8 cellular contexts compared by ENCODE assay signal in the genomic region with DNA sequence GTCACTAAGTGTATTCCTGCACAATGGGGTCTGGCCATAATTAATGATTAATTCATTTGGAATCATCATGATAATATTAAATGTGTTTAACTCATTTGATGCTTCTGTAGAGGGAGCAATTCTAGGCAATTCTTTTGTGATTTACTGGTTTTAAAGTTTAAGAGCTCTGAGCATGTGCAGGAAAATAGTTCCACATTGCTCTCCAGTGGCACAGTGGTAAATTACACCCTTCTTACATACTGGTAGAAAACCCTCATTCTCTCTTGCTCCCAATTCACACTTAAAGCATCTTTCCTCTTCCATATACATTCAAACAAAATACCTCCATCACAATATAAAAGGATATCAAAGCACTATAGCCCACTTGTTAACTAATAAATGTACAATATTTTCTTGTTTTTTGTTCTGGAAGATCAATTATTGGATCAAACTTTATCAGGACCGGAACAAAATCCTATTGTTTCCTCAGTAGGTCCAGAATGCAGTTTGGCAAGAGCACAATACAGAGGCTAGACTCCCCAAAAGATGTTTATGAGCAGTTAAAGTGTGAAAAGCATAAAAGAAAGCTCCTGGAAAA.
DNase-seq lines count a peak whose midpoint lies in the region; ATAC-seq and TF ChIP-seq lines count a peak whose summit lies in the region.

No MANE protein-coding gene starts in this region.

- H3K4me3 ChIP-seq in mammary epithelial cell (replicated peaks in 1 of 3; ENCODE audit: insufficient read depth in 1 of 3, low read depth in 2 of 3, low read length in 3 of 3), result no peak overlapping the region

- no peak overlapping the region for H3K4me3 Mint-ChIP-seq in nephron
- no peak overlapping the region for H3K4me3 Mint-ChIP-seq in activated CD4-positive, alpha-beta T cell treated with anti-CD3 and anti-CD28 coated beads, Interleukin-2, amount 10 ng/mL, durations not matched to agents 24 days and 14 days

- DNase-seq in AG09319 (ENCODE audit: extremely low read depth, low read depth) (no peak), NCI-H1417 (lab: John Stamatoyannopoulos, UW) (peak; percentile 59 to 91 (median 66)), mammary epithelial cell (peak; percentile 14), Right ventricle myocardium inferior (ENCODE audit: missing footprints) (no peak)
- no peak for DNase-seq in activated CD4-positive, alpha-beta T cell treated with anti-CD3 and anti-CD28 coated beads, Interleukin-2, amount 10 ng/mL, durations not matched to agents 24 days and 14 days

- no peaks in the 10 kb centered on the region for H3K4me1 Mint-ChIP-seq in nephron
- no peaks in the 10 kb centered on the region for H3K4me1 Mint-ChIP-seq in activated CD4-positive, alpha-beta T cell treated with anti-CD3 and anti-CD28 coated beads, Interleukin-2, amount 10 ng/mL, durations not matched to agents 24 days and 14 days

- no peaks in the 10 kb centered on the region for H3K4me1 ChIP-seq in mammary epithelial cell (ENCODE audit: insufficient read depth, low read length)

- CTCF ChIA-PET in mammary epithelial cell (lab: Charles Lee; ENCODE audit: low non-redundant PET), result interaction anchor here (0.6 kb wide), 1 partner anchor 1040 kb away, joined by 5 read pairs; a partner anchor contains a TSS

- dilution Hi-C loops in mammary epithelial cell (cut with HindIII; ENCODE audit: low sequenced_read_pairs), result loop anchor here (10.0 kb wide), 1 partner anchor 55 kb away; no protein-coding TSS in a partner anchor

- no peaks in the 10 kb centered on the region for H3K36me3 ChIP-seq in mammary epithelial cell (ENCODE audit: insufficient read depth, low read length)

- no peaks in the 10 kb centered on the region for H3K27me3 Mint-ChIP-seq in nephron (ENCODE audit: low read depth)
- H3K27me3 Mint-ChIP-seq in activated CD4-positive, alpha-beta T cell treated with anti-CD3 and anti-CD28 coated beads, Interleukin-2, amount 10 ng/mL, durations not matched to agents 24 days and 14 days, result no peaks in the 10 kb centered on the region

- no peaks in the 10 kb centered on the region for H3K9me3 ChIP-seq in mammary epithelial cell (replicated peaks; ENCODE audit: insufficient read depth, low read length)

- no peaks in the 10 kb centered on the region for H3K79me2 ChIP-seq in mammary epithelial cell (ENCODE audit: insufficient read depth, low read length)

- BruUV-seq in mammary epithelial cell (replicated peaks; lab: Mats Ljungman, UMichigan), result no TSS peak

- H4K20me1 ChIP-seq in mammary epithelial cell (ENCODE audit: insufficient read depth, low read length), result no peaks in the 10 kb centered on the region

- H3K9ac ChIP-seq in mammary epithelial cell (ENCODE audit: insufficient read depth, low read length), result no peak overlapping the region

- H3K36me3 Mint-ChIP-seq in nephron (ENCODE audit: low read depth), result no peaks in the 10 kb centered on the region
- no peaks in the 10 kb centered on the region for H3K36me3 Mint-ChIP-seq in activated CD4-positive, alpha-beta T cell treated with anti-CD3 and anti-CD28 coated beads, Interleukin-2, amount 10 ng/mL, durations not matched to agents 24 days and 14 days (ENCODE audit: low read depth)

- H3K4me2 ChIP-seq in mammary epithelial cell (ENCODE audit: insufficient read depth, low read depth, low read length), result no peak overlapping the region

- no peak overlapping the region for H2AFZ ChIP-seq in mammary epithelial cell (ENCODE audit: low read depth, low read length)

- H3K27ac Mint-ChIP-seq in nephron, result no peak overlapping the region
- H3K27ac Mint-ChIP-seq in activated CD4-positive, alpha-beta T cell treated with anti-CD3 and anti-CD28 coated beads, Interleukin-2, amount 10 ng/mL, durations not matched to agents 24 days and 14 days, result no peak overlapping the region

- H3K27me3 ChIP-seq in mammary epithelial cell (ENCODE audit: insufficient read depth, low read length), result no peaks in the 10 kb centered on the region

- H3K9me3 Mint-ChIP-seq in nephron, result no peaks in the 10 kb centered on the region
- H3K9me3 Mint-ChIP-seq in activated CD4-positive, alpha-beta T cell treated with anti-CD3 and anti-CD28 coated beads, Interleukin-2, amount 10 ng/mL, durations not matched to agents 24 days and 14 days, result no peaks in the 10 kb centered on the region

- in situ Hi-C loops in mammary epithelial cell (cut with MboI; ENCODE audit: low sequenced_read_pairs in 2 of 2), result loop anchor here in 1 of 2 donors (25.0 kb wide), 1 partner anchor 1718 kb away; no protein-coding TSS in a partner anchor

- TF ChIP-seq CTCF in AG09319 (IDR thresholded peaks at IDR 0.05; ENCODE audit: low read depth, low read length) (peak; percentile 25), mammary epithelial cell (conservative IDR thresholded peaks at IDR 0.05 in 1 of 2, IDR thresholded peaks at IDR 0.05 in 1 of 2; ENCODE audit: extremely low read depth in 1 of 2, insufficient read depth in 1 of 2, low read depth in 1 of 2, low read length in 2 of 2) (peak; percentile 51 to 52), nephron (IDR thresholded peaks at IDR 0.05; ENCODE audit: unreplicated experiment in 3 of 3) (peak; percentile 50 to 67 (median 56))

- intact Hi-C loops in mammary epithelial cell (cut with micrococcal nuclease) (no loop called here), Right ventricle myocardium inferior (cut with DNase I) (no loop called here)
- intact Hi-C loops in activated CD4-positive, alpha-beta T cell treated with anti-CD3 and anti-CD28 coated beads, Interleukin-2, amount 10 ng/mL, durations not matched to agents 24 days and 14 days (cut with micrococcal nuclease), result no loop called here

- ATAC-seq in GM18861 (IDR thresholded peaks at IDR 0.05; ENCODE audit: unreplicated experiment) (peak; percentile 80), HG02938 (IDR thresholded peaks at IDR 0.05; ENCODE audit: unreplicated experiment) (no peak), Right ventricle myocardium inferior (no peak)

- 90% methylated on average over 1 of the region's 1 CpG for WGBS in mammary epithelial cell (ENCODE audit: low coverage, missing lambda C conversion rate)

- H3K27ac ChIP-seq in mammary epithelial cell (ENCODE audit: insufficient read depth, low read depth, low read length), result no peak overlapping the region

Comparison
In these comparisons a context has a peak if more than half of its experiments do, and no peak if none do; other contexts are left out.
1. DNase-seq: peak in NCI-H1417 (3 of 3) and mammary epithelial cell (single experiment); none in AG09319 (single experiment), activated CD4-positive, alpha-beta T cell treated with anti-CD3 and anti-CD28 coated beads, Interleukin-2, amount 10 ng/mL, durations not matched to agents 24 days and 14 days (single experiment) and Right ventricle myocardium inferior (single experiment).
2. Peak in every context shown above with its lines, with median percentiles within 50 percentile points of each other: CTCF ChIP-seq.